Comparison of ENCODE assay signal across 20 cellular contexts in the genomic region with DNA sequence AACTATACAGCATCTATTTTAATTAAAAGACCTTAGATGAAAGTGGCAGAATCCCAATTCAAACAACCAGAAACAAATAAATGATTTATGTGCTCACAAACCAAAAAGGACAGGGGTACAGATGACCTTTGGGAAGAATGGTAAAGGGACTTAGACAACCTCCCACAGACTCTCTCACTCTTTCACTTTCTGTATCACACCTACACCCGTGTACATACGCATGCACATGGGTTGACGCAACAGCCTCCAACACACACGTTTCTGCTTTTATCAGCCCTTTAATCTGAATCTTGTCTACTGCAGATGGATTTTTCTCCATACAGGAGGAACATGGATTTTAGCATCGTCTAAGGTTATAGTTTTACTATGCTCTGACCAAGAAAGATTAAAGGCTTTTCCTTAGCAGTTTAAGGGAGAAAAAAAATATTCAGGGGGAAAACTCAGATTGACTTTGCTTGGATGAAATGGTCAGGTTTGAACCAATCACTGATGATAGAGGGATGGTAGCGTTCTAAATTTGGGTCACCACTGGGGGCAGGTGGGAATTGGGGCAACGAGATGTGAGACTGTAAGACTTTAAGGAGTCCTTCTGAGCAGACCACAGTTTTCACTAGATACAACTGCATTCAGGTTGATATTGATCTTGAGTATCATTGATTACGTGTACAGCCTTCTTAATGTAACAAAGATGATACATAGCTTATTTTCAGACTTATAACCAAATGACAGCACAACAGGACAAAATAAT.
DNase-seq lines count a peak whose midpoint lies in the region; ATAC-seq and FAIRE-seq lines count a peak whose summit lies in the region.
"Had no signal": no experiment of that assay in that cellular context is flagged by ENCODE, and none has a peak within 500 bp of the region (broad histone marks: within the 10 kb centered on the region; RNA-seq: fewer than 3 reads in every experiment).

No MANE protein-coding gene starts in this region.

- FAIRE-seq in GM19239 (lab: Jason Lieb, UNC), result peak; percentile 81

- H3K27me3 Mint-ChIP-seq in activated naive CD8-positive, alpha-beta T cell treated with anti-CD3 and anti-CD28 coated beads, Interleukin-2, amount 10 ng/mL, durations not matched to agents 7 days and 5 days, result peaks cover 4% of the 10 kb centered on the region
- H3K27me3 Mint-ChIP-seq in activated naive CD8-positive, alpha-beta T cell treated with anti-CD3 and anti-CD28 coated beads for 36 hours, result peaks cover 8% of the 10 kb centered on the region
- peaks cover 2% of the 10 kb centered on the region for H3K27me3 Mint-ChIP-seq in activated CD4-positive, alpha-beta memory T cell treated with anti-CD3 and anti-CD28 coated beads for 36 hours
- H3K27me3 Mint-ChIP-seq in natural killer cell treated with Interleukin-12 subunit alpha and Interleukin-12 subunit beta and Interleukin-15 and Interleukin-18, amount 100 ng/mL, for 72 hours, result peaks cover 4 to 8% of the 10 kb centered on the region in 2 donors
- H3K27me3 Mint-ChIP-seq: activated naive CD4-positive, alpha-beta T cell treated with anti-CD3 and anti-CD28 coated beads, Interleukin-2, amount 50 U/mL, for 24 hours had no signal

- H3K4me1 Mint-ChIP-seq in activated naive CD8-positive, alpha-beta T cell treated with anti-CD3 and anti-CD28 coated beads, Interleukin-2, amount 10 ng/mL, durations not matched to agents 7 days and 5 days, result peaks cover 2% of the 10 kb centered on the region
- H3K4me1 Mint-ChIP-seq in activated naive CD8-positive, alpha-beta T cell treated with anti-CD3 and anti-CD28 coated beads for 36 hours, result peaks cover 17% of the 10 kb centered on the region
- peaks cover 21% of the 10 kb centered on the region for H3K4me1 Mint-ChIP-seq in activated CD4-positive, alpha-beta memory T cell treated with anti-CD3 and anti-CD28 coated beads for 36 hours (ENCODE audit: low read depth)
- peaks cover 5 to 10% of the 10 kb centered on the region in 2 donors for H3K4me1 Mint-ChIP-seq in natural killer cell treated with Interleukin-12 subunit alpha and Interleukin-12 subunit beta and Interleukin-15 and Interleukin-18, amount 100 ng/mL, for 72 hours (ENCODE audit: low read depth in 2 of 2)

- peak overlapping the region; percentile 45 for H3K27ac Mint-ChIP-seq in activated naive CD8-positive, alpha-beta T cell treated with anti-CD3 and anti-CD28 coated beads, Interleukin-2, amount 10 ng/mL, durations not matched to agents 7 days and 5 days
- H3K27ac Mint-ChIP-seq in activated naive CD8-positive, alpha-beta T cell treated with anti-CD3 and anti-CD28 coated beads for 36 hours, result no peak overlapping the region
- H3K27ac Mint-ChIP-seq in activated CD4-positive, alpha-beta memory T cell treated with anti-CD3 and anti-CD28 coated beads for 36 hours, result no peak overlapping the region
- H3K27ac Mint-ChIP-seq in natural killer cell treated with Interleukin-12 subunit alpha and Interleukin-12 subunit beta and Interleukin-15 and Interleukin-18, amount 100 ng/mL, for 72 hours, result no peak overlapping the region
- H3K27ac Mint-ChIP-seq: activated naive CD4-positive, alpha-beta T cell treated with anti-CD3 and anti-CD28 coated beads, Interleukin-2, amount 50 U/mL, for 24 hours; stimulated activated naive B cell treated with anti-CD40 and anti-IgM and Interleukin-4, amounts not matched to agents 10 μg/mL and 1 μg/mL and 100 μg/mL, for 72 hours had no signal

- intact Hi-C loops in activated CD4-positive, alpha-beta memory T cell treated with anti-CD3 and anti-CD28 coated beads for 36 hours (cut with micrococcal nuclease), result loop anchor here (1.0 kb wide), 1 partner anchor 9 kb away; no protein-coding TSS in a partner anchor

- DNase-seq in activated naive CD8-positive, alpha-beta T cell treated with anti-CD3 and anti-CD28 coated beads, Interleukin-2, amount 10 ng/mL, durations not matched to agents 7 days and 5 days, result no peak
- no peak for DNase-seq in activated naive CD8-positive, alpha-beta T cell treated with anti-CD3 and anti-CD28 coated beads for 36 hours
- no peak for DNase-seq in GM19239 (ENCODE audit: insufficient read length, low spot score)
- DNase-seq in activated CD4-positive, alpha-beta memory T cell treated with anti-CD3 and anti-CD28 coated beads for 36 hours, result peak; percentile 42
- no peak for DNase-seq in natural killer cell treated with Interleukin-12 subunit alpha and Interleukin-12 subunit beta and Interleukin-15 and Interleukin-18, amount 100 ng/mL, for 72 hours (ENCODE audit: low spot score)
- DNase-seq in NCI-H510A (lab: John Stamatoyannopoulos, UW), result no peak
- DNase-seq: activated CD4-positive, CD25-positive, alpha-beta regulatory T cell treated with anti-CD3 and anti-CD28 coated beads, Interleukin-2, amount 50 U/mL, for 72 hours; DMS79; effector CD4-positive, alpha-beta T cell; mammary epithelial cell; NCI-H1105; NCI-H2107; NCI-H524 treated with DMSO at 0.1 percent for 48 hours; right cardiac atrium; stimulated activated naive B cell treated with anti-CD40 and anti-IgM and Interleukin-4, amounts not matched to agents 10 μg/mL and 1 μg/mL and 100 μg/mL, for 72 hours; tibial artery had no signal

- no peak for ATAC-seq in activated naive CD8-positive, alpha-beta T cell treated with anti-CD3 and anti-CD28 coated beads, Interleukin-2, amount 10 ng/mL, durations not matched to agents 7 days and 5 days (ENCODE audit: low read depth)
- peak; percentile 65 to 74 for ATAC-seq in natural killer cell treated with Interleukin-12 subunit alpha and Interleukin-12 subunit beta and Interleukin-15 and Interleukin-18, amount 100 ng/mL, for 72 hours
- ATAC-seq in HG03432 (IDR thresholded peaks at IDR 0.05; ENCODE audit: unreplicated experiment) (no peak), HG03469 (IDR thresholded peaks at IDR 0.05; ENCODE audit: unreplicated experiment) (no peak)
- ATAC-seq: right cardiac atrium; SK-N-SH treated with all-trans-retinoic acid at 6 μM for 48 hours; stimulated activated naive B cell treated with anti-CD40 and anti-IgM and Interleukin-4, amounts not matched to agents 10 μg/mL and 1 μg/mL and 100 μg/mL, for 72 hours had no signal

- H3K36me3 Mint-ChIP-seq in activated naive CD8-positive, alpha-beta T cell treated with anti-CD3 and anti-CD28 coated beads, Interleukin-2, amount 10 ng/mL, durations not matched to agents 7 days and 5 days, result no peaks in the 10 kb centered on the region
- no peaks in the 10 kb centered on the region for H3K36me3 Mint-ChIP-seq in activated naive CD8-positive, alpha-beta T cell treated with anti-CD3 and anti-CD28 coated beads for 36 hours
- H3K36me3 Mint-ChIP-seq in activated CD4-positive, alpha-beta memory T cell treated with anti-CD3 and anti-CD28 coated beads for 36 hours, result no peaks in the 10 kb centered on the region
- H3K36me3 Mint-ChIP-seq in natural killer cell treated with Interleukin-12 subunit alpha and Interleukin-12 subunit beta and Interleukin-15 and Interleukin-18, amount 100 ng/mL, for 72 hours, result no peaks in the 10 kb centered on the region
- H3K36me3 Mint-ChIP-seq: activated naive CD4-positive, alpha-beta T cell treated with anti-CD3 and anti-CD28 coated beads, Interleukin-2, amount 50 U/mL, for 24 hours; stimulated activated naive B cell treated with anti-CD40 and anti-IgM and Interleukin-4, amounts not matched to agents 10 μg/mL and 1 μg/mL and 100 μg/mL, for 72 hours had no signal

- no peak overlapping the region for H3K4me3 Mint-ChIP-seq in activated naive CD8-positive, alpha-beta T cell treated with anti-CD3 and anti-CD28 coated beads, Interleukin-2, amount 10 ng/mL, durations not matched to agents 7 days and 5 days
- no peak overlapping the region for H3K4me3 Mint-ChIP-seq in activated naive CD8-positive, alpha-beta T cell treated with anti-CD3 and anti-CD28 coated beads for 36 hours
- H3K4me3 Mint-ChIP-seq in activated CD4-positive, alpha-beta memory T cell treated with anti-CD3 and anti-CD28 coated beads for 36 hours, result no peak overlapping the region
- peak overlapping the region; percentile 57 for H3K4me3 Mint-ChIP-seq in natural killer cell treated with Interleukin-12 subunit alpha and Interleukin-12 subunit beta and Interleukin-15 and Interleukin-18, amount 100 ng/mL, for 72 hours
- H3K4me3 Mint-ChIP-seq: activated naive CD4-positive, alpha-beta T cell treated with anti-CD3 and anti-CD28 coated beads, Interleukin-2, amount 50 U/mL, for 24 hours; stimulated activated naive B cell treated with anti-CD40 and anti-IgM and Interleukin-4, amounts not matched to agents 10 μg/mL and 1 μg/mL and 100 μg/mL, for 72 hours had no signal

- POLR2A ChIA-PET in activated naive CD8-positive, alpha-beta T cell treated with anti-CD3 and anti-CD28 coated beads, Interleukin-2, amount 10 ng/mL, durations not matched to agents 7 days and 5 days (lab: Charles Lee), result no interaction called here
- POLR2A ChIA-PET in activated CD4-positive, alpha-beta memory T cell treated with anti-CD3 and anti-CD28 coated beads for 36 hours (lab: Charles Lee), result no interaction called here

- CTCF ChIA-PET in activated CD4-positive, alpha-beta memory T cell treated with anti-CD3 and anti-CD28 coated beads for 36 hours (lab: Charles Lee), result interaction anchor here (0.7 kb wide), 1 partner anchor 1687 kb away, joined by 3 read pairs; no protein-coding TSS in a partner anchor

- peaks cover 3% of the 10 kb centered on the region for H3K9me3 Mint-ChIP-seq in activated naive CD8-positive, alpha-beta T cell treated with anti-CD3 and anti-CD28 coated beads, Interleukin-2, amount 10 ng/mL, durations not matched to agents 7 days and 5 days
- no peaks in the 10 kb centered on the region for H3K9me3 Mint-ChIP-seq in activated naive CD8-positive, alpha-beta T cell treated with anti-CD3 and anti-CD28 coated beads for 36 hours
- H3K9me3 Mint-ChIP-seq in activated CD4-positive, alpha-beta memory T cell treated with anti-CD3 and anti-CD28 coated beads for 36 hours, result no peaks in the 10 kb centered on the region
- peaks cover 3% of the 10 kb centered on the region for H3K9me3 Mint-ChIP-seq in natural killer cell treated with Interleukin-12 subunit alpha and Interleukin-12 subunit beta and Interleukin-15 and Interleukin-18, amount 100 ng/mL, for 72 hours
- H3K9me3 Mint-ChIP-seq: activated naive CD4-positive, alpha-beta T cell treated with anti-CD3 and anti-CD28 coated beads, Interleukin-2, amount 50 U/mL, for 24 hours; stimulated activated naive B cell treated with anti-CD40 and anti-IgM and Interleukin-4, amounts not matched to agents 10 μg/mL and 1 μg/mL and 100 μg/mL, for 72 hours had no signal

Comparison
In these comparisons a context has a peak if more than half of its experiments do, and no peak if none do; other contexts are left out.
1. ATAC-seq: peak in natural killer cell treated with Interleukin-12 subunit alpha and Interleukin-12 subunit beta and Interleukin-15 and Interleukin-18, amount 100 ng/mL, for 72 hours (2 of 2); none in activated naive CD8-positive, alpha-beta T cell treated with anti-CD3 and anti-CD28 coated beads, Interleukin-2, amount 10 ng/mL, durations not matched to agents 7 days and 5 days (single experiment), HG03432 (single experiment) and HG03469 (single experiment).